In the genomic region with DNA sequence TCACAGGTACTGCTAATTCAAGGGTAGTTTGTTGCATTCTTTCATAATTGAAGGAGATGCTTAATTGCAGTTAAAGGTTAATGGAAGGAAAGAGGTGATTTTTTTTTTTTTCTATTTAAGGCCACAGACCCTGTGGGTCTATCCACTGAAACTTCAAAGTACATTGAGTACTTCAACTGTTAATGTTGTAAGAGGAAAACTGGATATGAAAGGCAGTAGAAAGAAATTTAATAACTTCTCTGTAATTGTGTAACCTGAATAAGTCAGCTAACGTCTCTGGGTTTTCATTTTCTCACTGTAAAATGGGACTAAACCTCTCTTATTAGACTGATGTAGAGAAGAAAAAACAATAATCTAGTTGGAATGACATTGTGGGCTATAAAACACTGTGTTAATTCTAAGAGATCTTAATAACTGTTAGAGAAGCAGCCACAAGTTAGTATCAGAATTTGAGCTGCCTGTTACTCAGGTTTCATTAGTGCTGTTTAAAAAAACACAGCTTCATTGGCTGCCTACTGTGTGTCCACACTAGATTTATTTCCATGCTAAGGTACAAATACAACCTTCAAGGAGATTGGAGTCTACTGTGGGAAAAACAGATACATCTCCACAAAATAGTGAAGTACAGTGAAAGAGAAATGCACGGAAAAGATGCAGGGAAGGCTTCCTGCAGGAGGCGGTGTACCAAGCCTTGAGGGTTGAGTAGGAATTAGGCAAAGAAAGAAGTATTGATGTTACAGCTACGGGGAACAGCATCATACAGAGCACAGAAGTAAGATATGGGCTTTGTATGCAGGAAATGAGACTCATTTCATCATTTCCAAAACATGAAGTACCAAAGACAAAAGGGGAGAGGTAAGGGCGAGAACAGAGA, we compare ENCODE assay signal across 21 cellular contexts.
"Had no signal": no experiment of that assay in that cellular context is flagged by ENCODE, and none has a peak within 500 bp of the region (broad histone marks: within the 10 kb centered on the region; RNA-seq: fewer than 3 reads in every experiment).

No MANE protein-coding gene starts in this region.

- H3K27ac ChIP-seq: SJSA1, SK-N-MC had no signal

- H3K27ac Mint-ChIP-seq: T-cell had no signal

- H3K27me3 ChIP-seq: MG63, SJSA1 had no signal

- H3K9me3 ChIP-seq: MG63, SJSA1 had no signal

- DNase-seq: Karpas-422, KG1, MG63, NCI-H1092, NCI-H1105 treated with DMSO at 0.1 percent for 48 hours, NCI-H1417 treated with DMSO at 0.1 percent for 48 hours, NCI-H187, NCI-H2029, NCI-H2081 treated with DMSO at 0.1 percent for 48 hours, NCI-H2171 treated with DMSO at 0.1 percent for 48 hours, NCI-H345, NCI-H446 treated with DMSO at 0.1 percent for 48 hours, NCI-H510A treated with DMSO at 0.1 percent for 48 hours, NCI-H526 treated with DMSO at 0.1 percent for 48 hours, NCI-H748 treated with DMSO at 0.1 percent for 48 hours, Right ventricle myocardium superior, RPMI8226, SIG-M5, T-cell had no signal

- H3K4me3 ChIP-seq: MG63, SJSA1, SK-N-MC had no signal

- H3K27me3 Mint-ChIP-seq: T-cell had no signal

- ATAC-seq: T-cell had no signal

- H3K4me3 Mint-ChIP-seq: T-cell had no signal

- H3K4me1 Mint-ChIP-seq: T-cell had no signal

- H3K4me1 ChIP-seq: SJSA1 had no signal

- H3K36me3 ChIP-seq: MG63, SJSA1 had no signal
